16 cellular contexts compared by ENCODE assay signal in genomic region chr10:69459893-69460575, GRCh38. TPM values are rescaled to one million over a fixed set of nuclear protein-coding genes. Genes with fewer than 3 reads are reported as not detected.
DNase-seq lines count a peak whose midpoint lies in the region; ATAC-seq, FAIRE-seq and TF ChIP-seq lines count a peak whose summit lies in the region.
"Had no signal": no experiment of that assay in that cellular context is flagged by ENCODE, and none has a peak within 500 bp of the region (broad histone marks: within the 10 kb centered on the region; RNA-seq: fewer than 3 reads in every experiment).

No MANE protein-coding gene starts in this region.

- peaks cover 3 to 44% of the 10 kb centered on the region in 2 donors for H3K4me1 ChIP-seq in lung (ENCODE audit: control insufficient read depth in 2 of 2, insufficient read depth in 2 of 2, low read length in 2 of 2)
- H3K4me1 ChIP-seq in stomach smooth muscle (ENCODE audit: control insufficient read depth, insufficient read depth, low read length) = peaks cover 62% of the 10 kb centered on the region
- no peaks in the 10 kb centered on the region for H3K4me1 ChIP-seq in Karpas-422 (ENCODE audit: low read length)

- H3K4me3 Mint-ChIP-seq in Calu3 (ENCODE audit: low read depth, unreplicated experiment) = peak overlapping the region; percentile 52
- H3K4me3 Mint-ChIP-seq in activated T-helper 17 cell treated with anti-CD3 and anti-CD28 coated beads, Interleukin-2, amount 50 U/mL, for 72 hours = peak overlapping the region; percentile 44
- H3K4me3 Mint-ChIP-seq: activated naive CD4-positive, alpha-beta T cell treated with anti-CD3 and anti-CD28 coated beads for 36 hours had no signal

- no peak overlapping the region for H3K4me2 ChIP-seq in Karpas-422 (ENCODE audit: low read depth, low read length, poor library complexity, severe bottlenecking)
- H3K4me2 ChIP-seq: KMS-11 had no signal

- WGBS in lung, 2 donors = 82 to 89% methylated on average over 12 of the region's 12 CpGs

- no peak overlapping the region for H3K9ac ChIP-seq in stomach smooth muscle (ENCODE audit: low read length in 2 of 2)
- no peak overlapping the region for H3K9ac ChIP-seq in Karpas-422 (ENCODE audit: low read length)
- H3K9ac ChIP-seq: KMS-11 had no signal

- CTCF ChIA-PET in Calu3 (lab: Charles Lee) = interaction anchor here (1.0 to 1.1 kb wide), 3 partner anchors 9 to 16 kb away, joined by 3 read pairs; partner anchors contain the start of gene TSPAN15

- H3K27ac ChIP-seq in lung (ENCODE audit: low read depth in 1 of 2, low read length in 1 of 2) (peak overlapping the region; percentile 43 to 77), stomach smooth muscle (ENCODE audit: low read length) (peak overlapping the region; percentile 58), Karpas-422 (ENCODE audit: low read length) (no peak overlapping the region)
- H3K27ac ChIP-seq: KMS-11 had no signal

- H3K27me3 Mint-ChIP-seq in Calu3 (ENCODE audit: unreplicated experiment) = no peaks in the 10 kb centered on the region
- H3K27me3 Mint-ChIP-seq in activated T-helper 17 cell treated with anti-CD3 and anti-CD28 coated beads, Interleukin-2, amount 50 U/mL, for 72 hours = no peaks in the 10 kb centered on the region

- H3K4me3 ChIP-seq in lung (no peak overlapping the region), stomach smooth muscle (ENCODE audit: low read length in 2 of 2) (no peak overlapping the region), Karpas-422 (ENCODE audit: low read length) (no peak overlapping the region)
- H3K4me3 ChIP-seq: mucosa of descending colon had no signal

- no peak for ATAC-seq in activated T-helper 17 cell treated with anti-CD3 and anti-CD28 coated beads, Interleukin-2, amount 50 U/mL, for 72 hours (replicated peaks)
- ATAC-seq in lung (ENCODE audit: insufficient read depth, low FRiP score) = no peak
- no peak for ATAC-seq in GM19395 (IDR thresholded peaks at IDR 0.05; ENCODE audit: unreplicated experiment)

- H3K36me3 ChIP-seq in lung (ENCODE audit: control insufficient read depth in 2 of 2, insufficient read depth in 2 of 2, low read length in 2 of 2) (no peaks in the 10 kb centered on the region), stomach smooth muscle (ENCODE audit: control insufficient read depth in 2 of 2, insufficient read depth in 2 of 2, low read length in 2 of 2) (peaks cover 3 to 13% of the 10 kb centered on the region in 2 donors), Karpas-422 (ENCODE audit: insufficient read depth, low read length) (no peaks in the 10 kb centered on the region)

- peak overlapping the region; percentile 96 for H3K27ac Mint-ChIP-seq in Calu3 (ENCODE audit: unreplicated experiment)
- peak overlapping the region; percentile 0 for H3K27ac Mint-ChIP-seq in activated T-helper 17 cell treated with anti-CD3 and anti-CD28 coated beads, Interleukin-2, amount 50 U/mL, for 72 hours
- H3K27ac Mint-ChIP-seq: activated naive CD4-positive, alpha-beta T cell treated with anti-CD3 and anti-CD28 coated beads for 36 hours had no signal

- no peaks in the 10 kb centered on the region for H3K27me3 ChIP-seq in lung (ENCODE audit: control insufficient read depth, insufficient read depth)
- H3K27me3 ChIP-seq in stomach smooth muscle (ENCODE audit: control insufficient read depth in 1 of 2, insufficient read depth in 2 of 2, low read length in 2 of 2) = no peaks in the 10 kb centered on the region
- no peaks in the 10 kb centered on the region for H3K27me3 ChIP-seq in Karpas-422 (ENCODE audit: low read length)

- no peaks in the 10 kb centered on the region for H3K79me2 ChIP-seq in Karpas-422 (ENCODE audit: low read length)

- H3K9me3 Mint-ChIP-seq in Calu3 (ENCODE audit: low read depth, unreplicated experiment) = no peaks in the 10 kb centered on the region
- no peaks in the 10 kb centered on the region for H3K9me3 Mint-ChIP-seq in activated T-helper 17 cell treated with anti-CD3 and anti-CD28 coated beads, Interleukin-2, amount 50 U/mL, for 72 hours
- H3K9me3 Mint-ChIP-seq: activated naive CD4-positive, alpha-beta T cell treated with anti-CD3 and anti-CD28 coated beads for 36 hours had no signal

- no TSS peak for BruUV-seq in Calu3 (replicated peaks; lab: Mats Ljungman, UMichigan)

- H3K9me3 ChIP-seq in lung (ENCODE audit: control insufficient read depth in 2 of 2, insufficient read depth in 1 of 2, low read length in 1 of 2) (no peaks in the 10 kb centered on the region), stomach smooth muscle (ENCODE audit: control insufficient read depth in 2 of 2, low read length in 2 of 2) (no peaks in the 10 kb centered on the region), Karpas-422 (ENCODE audit: low read length) (no peaks in the 10 kb centered on the region)
- H3K9me3 ChIP-seq: mucosa of descending colon had no signal

- no peaks in the 10 kb centered on the region for H3K9me2 ChIP-seq in Karpas-422 (replicated peaks; ENCODE audit: insufficient read depth, low read length)

- no peaks in the 10 kb centered on the region for H4K20me1 ChIP-seq in Karpas-422 (ENCODE audit: insufficient read depth, low read depth, low read length)

- TF ChIP-seq CTCF in Calu3 (IDR thresholded peaks at IDR 0.05; ENCODE audit: unreplicated experiment) = no peak
- no peak for TF ChIP-seq CTCF in lung (IDR thresholded peaks at IDR 0.05; ENCODE audit: control extremely low read depth, extremely low read depth)

- intact Hi-C loops in Calu3 (cut with micrococcal nuclease; ENCODE audit: unreplicated experiment) = loop anchor here (2.0 kb wide), 1 partner anchor 35 kb away; no protein-coding TSS in a partner anchor

- peaks cover 85% of the 10 kb centered on the region for H3K4me1 Mint-ChIP-seq in Calu3 (ENCODE audit: low read depth, unreplicated experiment)
- H3K4me1 Mint-ChIP-seq in activated T-helper 17 cell treated with anti-CD3 and anti-CD28 coated beads, Interleukin-2, amount 50 U/mL, for 72 hours = peaks cover 35% of the 10 kb centered on the region

- DNase-seq in Calu3 = no peak
- no peak for DNase-seq in lung (ENCODE audit: low spot score)
- DNase-seq in HTR-8/SVneo (ENCODE audit: insufficient read length, low spot score) = no peak
- DNase-seq in NCI-H187 treated with DMSO at 0.1 percent for 48 hours (lab: John Stamatoyannopoulos, UW) = no peak
- DNase-seq in Karpas-422 = no peak
- DNase-seq: activated naive CD4-positive, alpha-beta T cell treated with anti-CD3 and anti-CD28 coated beads for 36 hours; NCI-H1417 treated with DMSO at 0.1 percent for 48 hours; SW 1271 had no signal

- no peak overlapping the region for H2AFZ ChIP-seq in Karpas-422 (ENCODE audit: low read length)

- FAIRE-seq in HTR-8/SVneo (lab: Jason Lieb, UNC) = no peak
- FAIRE-seq: frontal cortex, H54 had no signal

- H3K36me3 Mint-ChIP-seq in Calu3 (ENCODE audit: insufficient read depth, unreplicated experiment) = peaks cover 38% of the 10 kb centered on the region
- no peaks in the 10 kb centered on the region for H3K36me3 Mint-ChIP-seq in activated T-helper 17 cell treated with anti-CD3 and anti-CD28 coated beads, Interleukin-2, amount 50 U/mL, for 72 hours (ENCODE audit: low read depth)

RNA-seq across cellular contexts. Expression of gene TSPAN15, which starts 8.8 kb away (rescaled TPM):
- 137 and 165 TPM in 2 replicates for total RNA-seq in Calu3 (2022)
- 10 to 100 TPM in 1 of 2 donors, 1 to 10 TPM in 1; 4.9 to 12.7 TPM for total RNA-seq in activated T-helper 17 cell treated with anti-CD3 and anti-CD28 coated beads, Interleukin-2, amount 50 U/mL, for 72 hours
- 10 to 100 TPM; 44.3 to 63.0 TPM for total RNA-seq in lung
- polyA plus RNA-seq in lung = 10 to 100 TPM; 47.0 to 68.4 TPM
- 0.97 and 1.6 TPM in 2 replicates for total RNA-seq in Karpas-422 (2014; rRNA removed; shearing (Covaris generic); ENCODE audit: low replicate concordance)

RNA-seq across cellular contexts. Expression of gene TACR2, which starts 43.3 kb away (rescaled TPM):
- total RNA-seq in Calu3 (2022) (0.26 and 0.34 TPM in 2 replicates), lung (under 1 TPM; 0.28 to 0.83 TPM)
- total RNA-seq in activated T-helper 17 cell treated with anti-CD3 and anti-CD28 coated beads, Interleukin-2, amount 50 U/mL, for 72 hours = not detected
- polyA plus RNA-seq in lung = under 1 TPM; 0.42 to 0.57 TPM
- total RNA-seq in Karpas-422 (2014; rRNA removed; shearing (Covaris generic); ENCODE audit: low replicate concordance) = 1.9 TPM in 1 of 2 replicates, not detected in the other
- total RNA-seq: activated naive CD4-positive, alpha-beta T cell treated with anti-CD3 and anti-CD28 coated beads for 36 hours; NCI-H460 had no signal
